8 cellular contexts compared by ENCODE assay signal in genomic region chr22:39318507-39319283, GRCh38. TPM values are rescaled to one million over a fixed set of nuclear protein-coding genes. Genes with fewer than 3 reads are reported as not detected.
A peak's percentile ranks its signal among the peaks of the same experiment; 100 is the strongest.
DNase-seq lines count a peak whose midpoint lies in the region; ATAC-seq and TF ChIP-seq lines count a peak whose summit lies in the region.

No MANE protein-coding gene starts in this region.

- H3K4me1 Mint-ChIP-seq in Caco-2 (ENCODE audit: low read depth, unreplicated experiment) (peaks cover 8% of the 10 kb centered on the region), nephron progenitor cell (peaks cover 50% of the 10 kb centered on the region)

- H3K4me1 ChIP-seq in Caco-2, result peaks cover 20% of the 10 kb centered on the region

- no peaks in the 10 kb centered on the region for H3K27me3 ChIP-seq in Caco-2 (replicated peaks; ENCODE audit: control insufficient read depth, insufficient read depth, low read length)

- H3K9me3 Mint-ChIP-seq in Caco-2 (ENCODE audit: unreplicated experiment) (no peaks in the 10 kb centered on the region), nephron progenitor cell (no peaks in the 10 kb centered on the region)

- ATAC-seq in HG02763 (IDR thresholded peaks at IDR 0.05; ENCODE audit: unreplicated experiment), result peak; percentile 3
- peak; percentile 1 for ATAC-seq in esophagus mucosa
- ATAC-seq in GM19328 (IDR thresholded peaks at IDR 0.05; ENCODE audit: unreplicated experiment), result no peak
- ATAC-seq in HG02798 (IDR thresholded peaks at IDR 0.05; ENCODE audit: poor library complexity, unreplicated experiment), result no peak

- H3K27me3 Mint-ChIP-seq in Caco-2 (ENCODE audit: insufficient read depth, unreplicated experiment) (peaks cover 4% of the 10 kb centered on the region), nephron progenitor cell (ENCODE audit: low read depth, poor library complexity) (peaks cover 10% of the 10 kb centered on the region)

- no peaks in the 10 kb centered on the region for H3K9me3 ChIP-seq in Caco-2

- intact Hi-C loops in Caco-2 (cut with micrococcal nuclease; ENCODE audit: unreplicated experiment), result loop anchor here (5.0 kb wide), 1 partner anchor 209 kb away; no protein-coding TSS in a partner anchor

- CTCF ChIA-PET in Caco-2 (lab: Charles Lee), result interaction anchor here (1.3 to 2.6 kb wide), 6 partner anchors 8 to 201 kb away, joined by 3 to 12 read pairs (median 6); partner anchors contain the start of genes ATF4 and CBX7

- POLR2A ChIA-PET in Caco-2 (lab: Charles Lee), result interaction anchor here (0.6 to 2.5 kb wide), 15 partner anchors 7 to 336 kb away, joined by 3 to 16 read pairs (median 4); partner anchors contain the start of genes APOBEC3B, ATF4, MIEF1 and PDGFB

- DNase-seq in Caco-2 (no peak), T-helper 22 cell (ENCODE audit: low read depth) (peak; percentile 14), nephron progenitor cell (no peak), OCI-M1 (lab: John Stamatoyannopoulos, UW) (no peak)

- TSS peak; percentile 77 for BruUV-seq in Caco-2 (replicated peaks; lab: Mats Ljungman, UMichigan)

- TF ChIP-seq CTCF in Caco-2 (IDR thresholded peaks at IDR 0.05; ENCODE audit: insufficient read depth in 1 of 2, low read depth in 1 of 2, low read length in 1 of 2, severe bottlenecking in 1 of 2, unreplicated experiment in 1 of 2), result no peak
- no peak for TF ChIP-seq CTCF in nephron progenitor cell (IDR thresholded peaks at IDR 0.05)

- peak overlapping the region; percentile 96 for H3K4me3 Mint-ChIP-seq in Caco-2 (ENCODE audit: unreplicated experiment)
- peak overlapping the region; percentile 100 for H3K4me3 Mint-ChIP-seq in nephron progenitor cell

- H3K36me3 Mint-ChIP-seq in Caco-2 (ENCODE audit: insufficient read depth, unreplicated experiment) (peaks cover 70% of the 10 kb centered on the region), nephron progenitor cell (ENCODE audit: low read depth) (peaks cover 52% of the 10 kb centered on the region)

- H3K27ac Mint-ChIP-seq in Caco-2 (ENCODE audit: unreplicated experiment) (peak overlapping the region; percentile 100), nephron progenitor cell (peak overlapping the region; percentile 100)

- peaks cover 22% of the 10 kb centered on the region for H3K36me3 ChIP-seq in Caco-2 (ENCODE audit: control insufficient read depth, insufficient read depth, low read length)

- H3K4me3 ChIP-seq in Caco-2 (ENCODE audit: low read depth, low read length), result peak overlapping the region; percentile 67

RNA-seq across cellular contexts. Expression of gene RPL3, which starts 0.7 kb away (rescaled TPM):
- total RNA-seq in Caco-2 (2022), result 1,668 and 1,699 TPM in 2 replicates
- total RNA-seq in esophagus mucosa, result 1,774 TPM

RNA-seq across cellular contexts. Expression of gene SYNGR1, which starts 31.1 kb away (rescaled TPM):
- 20.2 and 21.9 TPM in 2 replicates for total RNA-seq in Caco-2 (2022)
- total RNA-seq in esophagus mucosa, result 23.0 TPM

Comparison
In these comparisons a context has a peak if more than half of its experiments do, and no peak if none do; other contexts are left out.
1. ATAC-seq: peak in HG02763 (single experiment) and esophagus mucosa (single experiment); none in GM19328 (single experiment) and HG02798 (single experiment).